Comparison of ENCODE assay signal across 8 cellular contexts in the genomic region with DNA sequence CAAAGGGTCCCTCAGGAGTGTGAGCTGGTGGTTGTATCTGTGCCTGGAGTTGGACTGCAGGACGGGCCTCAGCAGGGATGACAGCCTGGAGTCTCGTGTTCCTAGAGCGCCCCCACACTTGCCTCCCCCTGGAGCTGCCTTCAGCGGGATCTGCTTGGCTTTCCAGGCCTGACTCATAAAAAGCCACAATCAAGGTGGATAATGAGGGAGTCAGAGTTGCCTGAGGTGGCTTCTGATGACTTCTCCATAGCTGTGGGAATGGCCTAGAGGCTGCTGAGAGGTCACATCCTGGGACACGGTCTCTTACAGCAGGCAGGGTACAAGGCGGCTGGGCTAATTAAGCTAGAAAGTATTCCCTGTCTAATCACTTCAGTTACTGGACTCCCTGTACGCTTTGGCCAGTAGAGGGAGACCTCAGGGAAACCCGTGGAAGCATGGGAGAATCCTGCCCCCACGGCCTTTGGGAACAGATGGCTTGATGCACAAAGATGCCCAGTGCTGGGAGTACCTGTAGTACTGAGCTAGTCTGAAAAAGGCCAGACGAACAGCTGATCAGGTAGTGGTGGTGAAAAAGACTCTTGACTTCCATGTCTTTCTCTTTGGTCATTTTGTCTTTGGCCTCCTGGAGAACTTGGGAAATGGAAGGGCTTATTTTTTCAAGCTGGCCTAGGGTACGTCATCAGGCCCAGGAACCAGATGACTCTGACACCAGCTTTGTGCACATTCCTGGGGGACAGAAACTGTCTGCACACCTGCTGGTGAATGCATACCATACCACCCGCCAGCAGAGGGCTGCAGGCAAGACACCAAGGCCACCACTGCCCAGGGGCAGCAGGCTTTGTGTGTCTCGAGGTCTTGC. TPM values are rescaled to one million over a fixed set of nuclear protein-coding genes. Genes with fewer than 3 reads are reported as not detected.
DNase-seq lines count a peak whose midpoint lies in the region; ATAC-seq and FAIRE-seq lines count a peak whose summit lies in the region.

No MANE protein-coding gene starts in this region.

- peaks cover 15% of the 10 kb centered on the region for H3K4me1 Mint-ChIP-seq in activated naive CD4-positive, alpha-beta T cell treated with anti-CD3 and anti-CD28 coated beads for 36 hours (ENCODE audit: low read depth)
- peaks cover 9% of the 10 kb centered on the region for H3K4me1 Mint-ChIP-seq in activated T-helper 2 cell treated with anti-CD3 and anti-CD28 coated beads, Interferon-gamma antibody, Interleukin-2, Interleukin-4, amounts not matched to agents 10 μg/mL and 5 μg/mL and 100 μg/mL, durations not matched to agents 14 hours and 24 hours and 36 hours (ENCODE audit: low read depth)

- no peaks in the 10 kb centered on the region for H3K9me3 Mint-ChIP-seq in activated naive CD4-positive, alpha-beta T cell treated with anti-CD3 and anti-CD28 coated beads for 36 hours
- no peaks in the 10 kb centered on the region for H3K9me3 Mint-ChIP-seq in activated T-helper 2 cell treated with anti-CD3 and anti-CD28 coated beads, Interferon-gamma antibody, Interleukin-2, Interleukin-4, amounts not matched to agents 10 μg/mL and 5 μg/mL and 100 μg/mL, durations not matched to agents 14 hours and 24 hours and 36 hours

- no peak overlapping the region for H3K27ac Mint-ChIP-seq in activated naive CD4-positive, alpha-beta T cell treated with anti-CD3 and anti-CD28 coated beads for 36 hours
- H3K27ac Mint-ChIP-seq in activated T-helper 2 cell treated with anti-CD3 and anti-CD28 coated beads, Interferon-gamma antibody, Interleukin-2, Interleukin-4, amounts not matched to agents 10 μg/mL and 5 μg/mL and 100 μg/mL, durations not matched to agents 14 hours and 24 hours and 36 hours: no peak overlapping the region

- FAIRE-seq in HTR-8/SVneo (lab: Jason Lieb, UNC): peak; percentile 33

- CTCF ChIA-PET in activated naive CD4-positive, alpha-beta T cell treated with anti-CD3 and anti-CD28 coated beads for 36 hours (lab: Charles Lee): interaction anchor here (0.6 to 1.7 kb wide), 5 partner anchors 10 to 1889 kb away, joined by 3 to 4 read pairs (median 3); no protein-coding TSS in a partner anchor

- ATAC-seq in HG03442 (IDR thresholded peaks at IDR 0.05; ENCODE audit: unreplicated experiment) (no peak), GM21381 (IDR thresholded peaks at IDR 0.05; ENCODE audit: unreplicated experiment) (no peak)

- no peak overlapping the region for H3K4me3 Mint-ChIP-seq in activated naive CD4-positive, alpha-beta T cell treated with anti-CD3 and anti-CD28 coated beads for 36 hours
- H3K4me3 Mint-ChIP-seq in activated T-helper 2 cell treated with anti-CD3 and anti-CD28 coated beads, Interferon-gamma antibody, Interleukin-2, Interleukin-4, amounts not matched to agents 10 μg/mL and 5 μg/mL and 100 μg/mL, durations not matched to agents 14 hours and 24 hours and 36 hours (ENCODE audit: low read depth): no peak overlapping the region

- H3K27me3 Mint-ChIP-seq in activated naive CD4-positive, alpha-beta T cell treated with anti-CD3 and anti-CD28 coated beads for 36 hours (ENCODE audit: low read depth): peaks cover 3% of the 10 kb centered on the region
- H3K27me3 Mint-ChIP-seq in activated T-helper 2 cell treated with anti-CD3 and anti-CD28 coated beads, Interferon-gamma antibody, Interleukin-2, Interleukin-4, amounts not matched to agents 10 μg/mL and 5 μg/mL and 100 μg/mL, durations not matched to agents 14 hours and 24 hours and 36 hours (ENCODE audit: low read depth): peaks cover 15% of the 10 kb centered on the region

- intact Hi-C loops in activated naive CD4-positive, alpha-beta T cell treated with anti-CD3 and anti-CD28 coated beads for 36 hours (cut with micrococcal nuclease): loop anchor here (1.0 to 5.0 kb wide), 3 partner anchors 26 to 251 kb away; a partner anchor contains a TSS
- intact Hi-C loops in activated T-helper 2 cell treated with anti-CD3 and anti-CD28 coated beads, Interferon-gamma antibody, Interleukin-2, Interleukin-4, amounts not matched to agents 10 μg/mL and 5 μg/mL and 100 μg/mL, durations not matched to agents 14 hours and 24 hours and 36 hours (cut with micrococcal nuclease): loop anchor here (5.0 kb wide), 2 partner anchors 139 to 251 kb away; a partner anchor contains a TSS

- peak; percentile 23 for DNase-seq in activated naive CD4-positive, alpha-beta T cell treated with anti-CD3 and anti-CD28 coated beads for 36 hours
- DNase-seq in activated naive CD4-positive, alpha-beta T cell (lab: John Stamatoyannopoulos, UW): no peak
- peak; percentile 41 for DNase-seq in HTR-8/SVneo (ENCODE audit: insufficient read length, low spot score)
- DNase-seq in activated T-helper 2 cell treated with anti-CD3 and anti-CD28 coated beads, Interferon-gamma antibody, Interleukin-2, Interleukin-4, amounts not matched to agents 10 μg/mL and 5 μg/mL and 100 μg/mL, durations not matched to agents 14 hours and 24 hours and 36 hours (ENCODE audit: low spot score): peak; percentile 11
- peak; percentile 79 for DNase-seq in islet precursor cell
- DNase-seq in NK-92 (lab: John Stamatoyannopoulos, UW; ENCODE audit: unreplicated experiment): no peak

- H3K36me3 Mint-ChIP-seq in activated naive CD4-positive, alpha-beta T cell treated with anti-CD3 and anti-CD28 coated beads for 36 hours (ENCODE audit: low read depth): no peaks in the 10 kb centered on the region
- no peaks in the 10 kb centered on the region for H3K36me3 Mint-ChIP-seq in activated T-helper 2 cell treated with anti-CD3 and anti-CD28 coated beads, Interferon-gamma antibody, Interleukin-2, Interleukin-4, amounts not matched to agents 10 μg/mL and 5 μg/mL and 100 μg/mL, durations not matched to agents 14 hours and 24 hours and 36 hours (ENCODE audit: low read depth)

RNA-seq across cellular contexts. Expression of a gene that starts 16.1 kb away (rescaled TPM):
- not detected for total RNA-seq in activated naive CD4-positive, alpha-beta T cell treated with anti-CD3 and anti-CD28 coated beads for 36 hours
- total RNA-seq in activated T-helper 2 cell treated with anti-CD3 and anti-CD28 coated beads, Interferon-gamma antibody, Interleukin-2, Interleukin-4, amounts not matched to agents 10 μg/mL and 5 μg/mL and 100 μg/mL, durations not matched to agents 14 hours and 24 hours and 36 hours: not detected in 2 replicates

Comparison
In these comparisons a context has a peak if more than half of its experiments do, and no peak if none do; other contexts are left out.
1. DNase-seq: peak in activated naive CD4-positive, alpha-beta T cell treated with anti-CD3 and anti-CD28 coated beads for 36 hours (single experiment), HTR-8/SVneo (single experiment), activated T-helper 2 cell treated with anti-CD3 and anti-CD28 coated beads, Interferon-gamma antibody, Interleukin-2, Interleukin-4, amounts not matched to agents 10 μg/mL and 5 μg/mL and 100 μg/mL, durations not matched to agents 14 hours and 24 hours and 36 hours (single experiment) and islet precursor cell (single experiment); none in activated naive CD4-positive, alpha-beta T cell (0 of 4) and NK-92 (single experiment).